In genomic region chr12:129622566-129622965, GRCh38 we compare ENCODE assay signal across 1 cellular context.
TF ChIP-seq lines count a peak whose summit lies in the region.

No MANE protein-coding gene starts in this region.

TF ChIP-seq in K562, 482 proteins besides CTCF, POLR2A, EP300 and RAD21 (continued from another document):
- TF ChIP-seq AFF4 (CRISPR knock-in tag; IDR thresholded peaks at IDR 0.05), result no peak
- TF ChIP-seq, protein P1, sequence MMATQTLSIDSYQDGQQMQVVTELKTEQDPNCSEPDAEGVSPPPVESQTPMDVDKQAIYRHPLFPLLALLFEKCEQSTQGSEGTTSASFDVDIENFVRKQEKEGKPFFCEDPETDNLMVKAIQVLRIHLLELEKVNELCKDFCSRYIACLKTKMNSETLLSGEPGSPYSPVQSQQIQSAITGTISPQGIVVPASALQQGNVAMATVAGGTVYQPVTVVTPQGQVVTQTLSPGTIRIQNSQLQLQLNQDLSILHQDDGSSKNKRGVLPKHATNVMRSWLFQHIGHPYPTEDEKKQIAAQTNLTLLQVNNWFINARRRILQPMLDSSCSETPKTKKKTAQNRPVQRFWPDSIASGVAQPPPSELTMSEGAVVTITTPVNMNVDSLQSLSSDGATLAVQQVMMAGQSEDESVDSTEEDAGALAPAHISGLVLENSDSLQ (IDR thresholded peaks at IDR 0.05), result peak; percentile 94
- peak; percentile 59 for TF ChIP-seq RFX1 (IDR thresholded peaks at IDR 0.05)
- TF ChIP-seq SIX5 (IDR thresholded peaks at IDR 0.05; ENCODE audit: borderline replicate concordance in 1 of 2, insufficient read depth in 1 of 2, low read depth in 1 of 2, low read length in 2 of 2), result no peak
- TF ChIP-seq USF2 (CRISPR knock-in tag; IDR thresholded peaks at IDR 0.05), result peak; percentile 57
- no peak for TF ChIP-seq SUPT5H (IDR thresholded peaks at IDR 0.05)
